In genomic region chr15:101694261-101694660, GRCh38 we compare ENCODE assay signal across 25 cellular contexts. TPM values are rescaled to one million over a fixed set of nuclear protein-coding genes. Genes with fewer than 3 reads are reported as not detected.
DNase-seq lines count a peak whose midpoint lies in the region; ATAC-seq, FAIRE-seq and TF ChIP-seq lines count a peak whose summit lies in the region.
"Had no signal": no experiment of that assay in that cellular context is flagged by ENCODE, and none has a peak within 500 bp of the region (broad histone marks: within the 10 kb centered on the region; RNA-seq: fewer than 3 reads in every experiment).

No MANE protein-coding gene starts in this region.

- no TSS peak for BruUV-seq in K562 (replicated peaks; lab: Mats Ljungman, UMichigan)

- no peak for FAIRE-seq in K562 (lab: Jason Lieb, UNC)
- FAIRE-seq: astrocyte, TTC549 had no signal

- H3K4me2 ChIP-seq in H9 (ENCODE audit: insufficient read depth, insufficient read length, low read length) (no peak overlapping the region), K562 (ENCODE audit: insufficient read depth, low read length) (no peak overlapping the region)

- no peaks in the 10 kb centered on the region for H3K27me3 Mint-ChIP-seq in H9 (ENCODE audit: low read depth)
- H3K27me3 Mint-ChIP-seq: progenitor cell of endocrine pancreas; stimulated activated naive CD8-positive, alpha-beta T cell treated with anti-CD3 and anti-CD28 coated beads, Interleukin-15, amount 100 ng/mL, for 72 hours had no signal

- WGBS in H9 (ENCODE audit: extremely low coverage, insufficient read length, low lambda C conversion rate): no CpG with 5 or more reads among the region's 2 CpGs
- 89% methylated on average over 2 of the region's 2 CpGs for WGBS in K562 (ENCODE audit: insufficient coverage, low coverage, missing lambda C conversion rate)

- in situ Hi-C loops in K562 (cut with MboI) (no loop called here), GM13977 (cut with MboI; ENCODE audit: low pct_unique_long_range_greater_than_20kb, low sequenced_read_pairs, unreplicated experiment) (no loop called here)

- no peak overlapping the region for H3K4me3 ChIP-seq in K562
- H3K4me3 ChIP-seq: BLaER1 treated with 17β-estradiol and CSF1 and Interleukin-3, amounts not matched to agents 10 nM and 100 nM had no signal

- no peak for TF ChIP-seq POLR2A in K562 (conservative IDR thresholded peaks at IDR 0.05)

- H2AFZ ChIP-seq in H9 (ENCODE audit: low read length): no peak overlapping the region
- H2AFZ ChIP-seq in K562 (ENCODE audit: low read depth, low read length): no peak overlapping the region

- POLR2A ChIA-PET in K562 (lab: Yijun Ruan, JAX): interaction anchor here (0.6 kb wide), 1 partner anchor 133 kb away, joined by 3 read pairs; no protein-coding TSS in a partner anchor

- H3K56ac ChIP-seq in H9 (ENCODE audit: insufficient read length, low read depth, low read length): no peak overlapping the region

- no peak for TF ChIP-seq EP300 in K562 (IDR thresholded peaks at IDR 0.05; ENCODE audit: low read length)

- H3K14ac ChIP-seq in H9 (ENCODE audit: insufficient read depth, low read length): no peak overlapping the region

- no peaks in the 10 kb centered on the region for H3K9me1 ChIP-seq in K562 (ENCODE audit: control insufficient read depth, insufficient read depth, low read length)

- H3K9me3 ChIP-seq in H9 (ENCODE audit: control insufficient read depth, low read depth, low read length): no peaks in the 10 kb centered on the region
- no peaks in the 10 kb centered on the region for H3K9me3 ChIP-seq in K562 (replicated peaks; ENCODE audit: control insufficient read depth, insufficient read depth, low read depth, low read length)

- no peak overlapping the region for H3K18ac ChIP-seq in H9 (ENCODE audit: insufficient read length, low read depth, low read length)

- H3K79me2 ChIP-seq in H9 (ENCODE audit: insufficient read depth, low read length) (no peaks in the 10 kb centered on the region), K562 (ENCODE audit: control insufficient read depth, insufficient read depth, low read length) (no peaks in the 10 kb centered on the region)

- no peak overlapping the region for H3K27ac ChIP-seq in H9 (ENCODE audit: insufficient read length, low read depth, low read length)
- no peak overlapping the region for H3K27ac ChIP-seq in K562 (ENCODE audit: extremely low read depth, low read depth, low read length)
- H3K27ac ChIP-seq: BLaER1 treated with 17β-estradiol and CSF1 and Interleukin-3, amounts not matched to agents 10 nM and 100 nM; HL-60 had no signal

- peaks cover 9 to 10% of the 10 kb centered on the region in 2 experiments for H3K4me1 Mint-ChIP-seq in H9
- H3K4me1 Mint-ChIP-seq: nephron had no signal

- no peak overlapping the region for H2BK12ac ChIP-seq in H9 (ENCODE audit: insufficient read length, low read depth, low read length)

- no peaks in the 10 kb centered on the region for H3K9me3 Mint-ChIP-seq in H9
- H3K9me3 Mint-ChIP-seq: nephron had no signal

- H3K23ac ChIP-seq in H9 (ENCODE audit: insufficient read length, low read depth, low read length): no peak overlapping the region

- no peak overlapping the region for H2AK5ac ChIP-seq in H9 (ENCODE audit: insufficient read length, low read length)

- H2BK120ac ChIP-seq in H9 (ENCODE audit: low read depth, low read length, poor library complexity, severe bottlenecking): no peak overlapping the region

- no peak overlapping the region for H3K4me3 Mint-ChIP-seq in H9
- H3K4me3 Mint-ChIP-seq: mesothelial cell of epicardium, nephron had no signal

- no peak overlapping the region for H4K8ac ChIP-seq in H9 (replicated peaks; ENCODE audit: insufficient read length, low read depth, low read length)

- intact Hi-C loops in K562 (cut with micrococcal nuclease): no loop called here

- peak; percentile 18 for DNase-seq in NCI-H82 (lab: John Stamatoyannopoulos, UW)
- DNase-seq in NCI-H82 treated with DMSO at 0.1 percent for 48 hours (lab: John Stamatoyannopoulos, UW; ENCODE audit: unreplicated experiment): no peak
- peak; percentile 32 for DNase-seq in H9
- DNase-seq in K562 (ENCODE audit: extremely low read depth in 1 of 4, low spot score in 3 of 4): peak in 2 of 4 experiments; percentile 24
- peak; percentile 35 for DNase-seq in iPS-NIHi7 (ENCODE audit: extremely low spot score)
- DNase-seq in AG20443 (ENCODE audit: low spot score): no peak
- DNase-seq in GM13977 (ENCODE audit: low spot score): no peak
- no peak for DNase-seq in NCI-H748 (lab: John Stamatoyannopoulos, UW; ENCODE audit: unreplicated experiment)
- DNase-seq: 8988T; activated CD4-positive, alpha-beta T cell treated with anti-CD3 and anti-CD28 coated beads, Interleukin-2, amount 50 U/mL, for 1 hour; activated CD8-positive, alpha-beta memory T cell treated with anti-CD3 and anti-CD28 coated beads, Interleukin-2, amount 50 U/mL, for 4 hours; left cardiac atrium; MV-4-11; NCI-H187; NCI-H226; stimulated activated naive CD8-positive, alpha-beta T cell treated with anti-CD3 and anti-CD28 coated beads, Interleukin-15, amount 100 ng/mL, for 72 hours; trophoblast cell had no signal

- peak; percentile 83 for ATAC-seq in K562
- ATAC-seq: left cardiac atrium; SK-N-SH treated with all-trans-retinoic acid at 6 μM for 48 hours; stimulated activated naive CD8-positive, alpha-beta T cell treated with anti-CD3 and anti-CD28 coated beads, Interleukin-15, amount 100 ng/mL, for 72 hours had no signal

- no peaks in the 10 kb centered on the region for H3K79me1 ChIP-seq in H9 (ENCODE audit: insufficient read depth, low read depth, low read length, poor library complexity, severe bottlenecking)

- H2BK20ac ChIP-seq in H9 (ENCODE audit: low read depth, low read length, poor library complexity, severe bottlenecking): no peak overlapping the region

- H2BK5ac ChIP-seq in H9 (ENCODE audit: insufficient read length, low read length): no peak overlapping the region

- H3K23me2 ChIP-seq in H9 (ENCODE audit: insufficient read length, low read depth, low read length, poor library complexity, severe bottlenecking): no peaks in the 10 kb centered on the region

- H3K9ac ChIP-seq in H9 (ENCODE audit: extremely low read depth, insufficient read length, low read length) (no peak overlapping the region), K562 (ENCODE audit: insufficient read depth in 1 of 2, low read depth in 2 of 2, low read length in 2 of 2) (no peak overlapping the region)
- H3K9ac ChIP-seq: BLaER1 treated with 17β-estradiol and CSF1 and Interleukin-3, amounts not matched to agents 10 nM and 100 nM had no signal

- H3K27me3 ChIP-seq in H9 (ENCODE audit: insufficient read depth, low read length) (no peaks in the 10 kb centered on the region), K562 (ENCODE audit: control insufficient read depth in 2 of 2, insufficient read depth in 2 of 2, low read length in 2 of 2) (no peaks in the 10 kb centered on the region)
- H3K27me3 ChIP-seq: BLaER1 treated with 17β-estradiol and CSF1 and Interleukin-3, amounts not matched to agents 10 nM and 100 nM had no signal

- H3K4me1 ChIP-seq in H9 (ENCODE audit: insufficient read depth, low read length) (no peaks in the 10 kb centered on the region), K562 (replicated peaks in 1 of 2; ENCODE audit: control insufficient read depth in 2 of 2, insufficient read depth in 2 of 2, low read length in 2 of 2) (peaks cover 0 to 5% of the 10 kb centered on the region in 2 experiments; a peak in 1 of 5 replicates)

- H4K5ac ChIP-seq in H9 (ENCODE audit: insufficient read length, low read depth, low read length): no peak overlapping the region

- no peaks in the 10 kb centered on the region for H4K20me1 ChIP-seq in H9 (ENCODE audit: control insufficient read depth, insufficient read depth, insufficient read length)
- H4K20me1 ChIP-seq in K562 (replicated peaks; ENCODE audit: control insufficient read depth, insufficient read depth, low read length): no peaks in the 10 kb centered on the region
- H4K20me1 ChIP-seq: BLaER1 treated with 17β-estradiol and CSF1 and Interleukin-3, amounts not matched to agents 10 nM and 100 nM had no signal

- H3K4ac ChIP-seq in H9 (ENCODE audit: low read depth, low read length): no peak overlapping the region

- H3K36me3 Mint-ChIP-seq in H9 (ENCODE audit: insufficient read depth in 1 of 3, low read depth in 3 of 3): peaks cover 19 to 48% (median 36%) of the 10 kb centered on the region in 3 experiments

- TF ChIP-seq RAD21 in K562 (CRISPR knock-in tag; conservative IDR thresholded peaks at IDR 0.05 in 1 of 2, IDR thresholded peaks at IDR 0.05 in 1 of 2): peak in 1 of 2 experiments; percentile 24; a peak in 2 of 4 replicates

- H4K91ac ChIP-seq in H9 (ENCODE audit: insufficient read length, low read depth, low read length): no peak overlapping the region

- peak; percentile 34; the same call in 1 of the 3 replicates for TF ChIP-seq CTCF in H9 (conservative IDR thresholded peaks at IDR 0.05)
- TF ChIP-seq CTCF in K562 (IDR thresholded peaks at IDR 0.05 in 2 of 3, conservative IDR thresholded peaks at IDR 0.05 in 1 of 3; ENCODE audit: insufficient read depth in 2 of 3, low read depth in 1 of 3, low read length in 3 of 3): peak; percentile 25 to 39 (median 28); a peak in 1 of 6 replicates
- no peak for TF ChIP-seq CTCF in GM13977 (IDR thresholded peaks at IDR 0.05; ENCODE audit: extremely low read depth, insufficient read depth, missing control alignments)

- peaks cover 42% of the 10 kb centered on the region for H3K36me3 ChIP-seq in K562 (ENCODE audit: control insufficient read depth, insufficient read depth, low read length)

- H3T11ph ChIP-seq in H9 (ENCODE audit: low read length): no peak overlapping the region

- H3K27ac Mint-ChIP-seq in H9: no peak overlapping the region
- H3K27ac Mint-ChIP-seq: mesothelial cell of epicardium, nephron, progenitor cell of endocrine pancreas had no signal

- H2BK15ac ChIP-seq in H9 (ENCODE audit: low read depth, low read length): no peak overlapping the region

- CTCF ChIA-PET in K562 (lab: Yijun Ruan, JAX; ENCODE audit: low intra/inter-chr PET ratio): no interaction called here

RNA-seq across cellular contexts. Expression of gene TARS3, which starts 30.0 kb away (rescaled TPM):
- total RNA-seq in H9 (2021) (14.1 and 14.9 TPM in 2 replicates), K562 (2014; rRNA removed) (12.1 and 13.3 TPM in 2 replicates), K562 (2014; rRNA removed; fragmentation: Illumina TruSeq; extraction: Trizol) (13.2 and 14.5 TPM in 2 replicates), K562 (2015; rRNA removed; fragmentation: Illumina TruSeq; extraction: Trizol) (14.3 and 14.7 TPM in 2 replicates), K562 (2021) (8.6 and 8.7 TPM in 2 replicates)
- 10.9 and 23.9 TPM in 2 replicates for total RNA-seq in K562 (2011; cell fraction: chromatin; rRNA removed; ENCODE audit: low replicate concordance)
- 7.0 and 8.3 TPM in 2 replicates for total RNA-seq in K562 (2011; cell fraction: nucleolus; rRNA removed)
- 10.9 and 14.0 TPM in 2 replicates for total RNA-seq in K562 (2011; cell fraction: nucleoplasm; rRNA removed)
- polyA plus RNA-seq in K562 (2011; rRNA removed) (5.1 and 5.8 TPM in 2 replicates), K562 (2014; fragmentation: Illumina TruSeq; extraction: Trizol) (8.1 and 9.8 TPM in 2 replicates), K562 (2014; fragmentation: Nextera tagmentation; extraction: Ambion mirVana) (1 to 10 TPM; 2.1 to 3.0 TPM), K562 (2014; rRNA removed) (10.0 and 10.9 TPM in 2 replicates)
- polyA plus RNA-seq in K562 (2011; cell fraction: cytosol; rRNA removed): 1.7 and 2.2 TPM in 2 replicates
- 6.0 and 7.4 TPM in 2 replicates for polyA plus RNA-seq in K562 (2011; cell fraction: nucleus; rRNA removed)
- 6.1 and 6.9 TPM in 2 replicates for polyA plus RNA-seq in K562 (2012)
- 9.8 and 11.1 TPM in 2 replicates for polyA minus RNA-seq in K562 (2011; rRNA and poly(A)+ RNA removed)
- polyA minus RNA-seq in K562 (2011; cell fraction: cytosol; rRNA and poly(A)+ RNA removed): 6.9 and 7.2 TPM in 2 replicates
- polyA minus RNA-seq in K562 (2011; cell fraction: nucleus; rRNA and poly(A)+ RNA removed): 9.4 and 12.6 TPM in 2 replicates

RNA-seq across cellular contexts. Expression of gene TM2D3, which starts 42.1 kb away (rescaled TPM):
- total RNA-seq in H9 (2021) (30.5 and 34.9 TPM in 2 replicates), K562 (2014; rRNA removed) (16.5 and 23.5 TPM in 2 replicates), K562 (2014; rRNA removed; fragmentation: Illumina TruSeq; extraction: Trizol) (31.3 and 32.4 TPM in 2 replicates), K562 (2015; rRNA removed; fragmentation: Illumina TruSeq; extraction: Trizol) (34.1 and 34.9 TPM in 2 replicates), K562 (2021) (27.4 and 28.9 TPM in 2 replicates)
- total RNA-seq in K562 (2011; cell fraction: chromatin; rRNA removed; ENCODE audit: low replicate concordance): 75.4 and 111 TPM in 2 replicates
- 93.2 and 100 TPM in 2 replicates for total RNA-seq in K562 (2011; cell fraction: nucleolus; rRNA removed)
- 121 and 152 TPM in 2 replicates for total RNA-seq in K562 (2011; cell fraction: nucleoplasm; rRNA removed)
- polyA plus RNA-seq in K562 (2011; rRNA removed) (59.5 and 61.0 TPM in 2 replicates), K562 (2014; fragmentation: Illumina TruSeq; extraction: Trizol) (25.3 and 26.8 TPM in 2 replicates), K562 (2014; fragmentation: Nextera tagmentation; extraction: Ambion mirVana) (10 to 100 TPM; 59.2 to 67.9 TPM), K562 (2014; rRNA removed) (27.9 and 28.2 TPM in 2 replicates)
- 33.6 and 42.8 TPM in 2 replicates for polyA plus RNA-seq in K562 (2011; cell fraction: cytosol; rRNA removed)
- 58.3 and 77.8 TPM in 2 replicates for polyA plus RNA-seq in K562 (2011; cell fraction: nucleus; rRNA removed)
- polyA plus RNA-seq in K562 (2012): 22.2 and 31.4 TPM in 2 replicates
- polyA minus RNA-seq in K562 (2011; rRNA and poly(A)+ RNA removed): 50.4 and 52.1 TPM in 2 replicates
- 20.9 and 28.2 TPM in 2 replicates for polyA minus RNA-seq in K562 (2011; cell fraction: cytosol; rRNA and poly(A)+ RNA removed)
- polyA minus RNA-seq in K562 (2011; cell fraction: nucleus; rRNA and poly(A)+ RNA removed): 67.7 and 82.9 TPM in 2 replicates

Comparison
In these comparisons a context has a peak if more than half of its experiments do, and no peak if none do; other contexts are left out.
1. DNase-seq: peak in NCI-H82 (single experiment), H9 (single experiment) and iPS-NIHi7 (single experiment); none in NCI-H82 treated with DMSO at 0.1 percent for 48 hours (single experiment), AG20443 (single experiment), GM13977 (single experiment) and NCI-H748 (single experiment).